Comparison of ENCODE assay signal across 8 cellular contexts in genomic region chr11:8870461-8871282, GRCh38. TPM values are rescaled to one million over a fixed set of nuclear protein-coding genes. Genes with fewer than 3 reads are reported as not detected.
DNase-seq lines count a peak whose midpoint lies in the region; TF ChIP-seq lines count a peak whose summit lies in the region.

No MANE protein-coding gene starts in this region.

- peak overlapping the region; percentile 31 to 95 (median 89) for H3K4me3 ChIP-seq in adrenal gland

- TF ChIP-seq CTCF in adrenal gland (IDR thresholded peaks at IDR 0.05) (no peak), osteocyte (IDR thresholded peaks at IDR 0.05) (no peak)

- H3K36me3 Mint-ChIP-seq in activated naive CD4-positive, alpha-beta T cell treated with anti-CD3 and anti-CD28 coated beads for 36 hours (ENCODE audit: low read depth) = no peaks in the 10 kb centered on the region
- no peaks in the 10 kb centered on the region for H3K36me3 Mint-ChIP-seq in osteocyte (ENCODE audit: unreplicated experiment)

- peaks cover 3 to 9% of the 10 kb centered on the region in 2 donors for H3K4me1 ChIP-seq in adrenal gland (replicated peaks in 1 of 2)

- H3K36me3 ChIP-seq in adrenal gland (replicated peaks in 1 of 2) = no peaks in the 10 kb centered on the region

- intact Hi-C loops in activated naive CD4-positive, alpha-beta T cell treated with anti-CD3 and anti-CD28 coated beads for 36 hours (cut with micrococcal nuclease) = no loop called here
- intact Hi-C loops in adrenal gland (cut with DNase I) (no loop called here), cardiac septum (cut with DNase I) (loop anchor here (2.0 to 5.0 kb wide), 2 partner anchors 33 to 40 kb away; partner anchors contain the start of gene AKIP1)

- peak overlapping the region in 4 of 5 donors; percentile 49 to 89 (median 80) for H3K27ac ChIP-seq in adrenal gland

- DNase-seq in activated naive CD4-positive, alpha-beta T cell treated with anti-CD3 and anti-CD28 coated beads for 36 hours = peak; percentile 41
- DNase-seq in activated naive CD4-positive, alpha-beta T cell treated with Interleukin-2 at 50 U/mL for 16 hours = no peak
- DNase-seq in NCI-H2196 treated with DMSO at 0.1 percent for 48 hours (lab: John Stamatoyannopoulos, UW; ENCODE audit: unreplicated experiment) = peak; percentile 37
- peak; percentile 51 to 67 (median 63) for DNase-seq in adrenal gland
- DNase-seq in cardiac septum (ENCODE audit: low spot score) = peak; percentile 79
- DNase-seq in osteocyte (ENCODE audit: extremely low spot score, unreplicated experiment) = peak; percentile 92
- DNase-seq in NCI-H128 (lab: John Stamatoyannopoulos, UW; ENCODE audit: unreplicated experiment) = no peak
- DNase-seq in cortex of kidney (lab: John Stamatoyannopoulos, UW) = no peak

- TF ChIP-seq POLR2A in adrenal gland (IDR thresholded peaks at IDR 0.05) = peak in 1 of 2 donors; percentile 29

- peak overlapping the region; percentile 69 for H3K4me3 Mint-ChIP-seq in activated naive CD4-positive, alpha-beta T cell treated with anti-CD3 and anti-CD28 coated beads for 36 hours
- H3K4me3 Mint-ChIP-seq in osteocyte (ENCODE audit: unreplicated experiment) = peak overlapping the region; percentile 88

- no peaks in the 10 kb centered on the region for H3K9me3 Mint-ChIP-seq in activated naive CD4-positive, alpha-beta T cell treated with anti-CD3 and anti-CD28 coated beads for 36 hours
- H3K9me3 Mint-ChIP-seq in osteocyte (ENCODE audit: unreplicated experiment) = no peaks in the 10 kb centered on the region

- H3K27me3 ChIP-seq in adrenal gland = no peaks in the 10 kb centered on the region

- peaks cover 10% of the 10 kb centered on the region for H3K4me1 Mint-ChIP-seq in activated naive CD4-positive, alpha-beta T cell treated with anti-CD3 and anti-CD28 coated beads for 36 hours (ENCODE audit: low read depth)
- H3K4me1 Mint-ChIP-seq in osteocyte (ENCODE audit: unreplicated experiment) = peaks cover 61% of the 10 kb centered on the region

- 0 to 1% (median 1%) methylated on average over 30 to 93 of the region's 93 CpGs for WGBS in adrenal gland, 4 donors

- H3K27me3 Mint-ChIP-seq in activated naive CD4-positive, alpha-beta T cell treated with anti-CD3 and anti-CD28 coated beads for 36 hours (ENCODE audit: low read depth) = peaks cover 44% of the 10 kb centered on the region
- no peaks in the 10 kb centered on the region for H3K27me3 Mint-ChIP-seq in osteocyte (ENCODE audit: unreplicated experiment)

- no peaks in the 10 kb centered on the region for H3K9me3 ChIP-seq in adrenal gland (replicated peaks in 1 of 3)

- H3K27ac Mint-ChIP-seq in activated naive CD4-positive, alpha-beta T cell treated with anti-CD3 and anti-CD28 coated beads for 36 hours = no peak overlapping the region
- H3K27ac Mint-ChIP-seq in osteocyte (ENCODE audit: unreplicated experiment) = peak overlapping the region; percentile 94

- CTCF ChIA-PET in activated naive CD4-positive, alpha-beta T cell treated with anti-CD3 and anti-CD28 coated beads for 36 hours (lab: Charles Lee) = no interaction called here

RNA-seq across cellular contexts. Expression of gene AKIP1, which starts 40.3 kb away (rescaled TPM):
- total RNA-seq in activated naive CD4-positive, alpha-beta T cell treated with anti-CD3 and anti-CD28 coated beads for 36 hours = 10 to 100 TPM; 41.5 to 43.9 TPM
- 10 to 100 TPM; 25.1 to 52.9 (median 46.2) TPM for total RNA-seq in adrenal gland
- polyA plus RNA-seq in adrenal gland = 10 to 100 TPM; 18.1 to 33.8 (median 24.9) TPM
- total RNA-seq in cardiac septum = 28.1 TPM
- 28.8 and 32.6 TPM in 2 replicates for total RNA-seq in osteocyte

Comparison
In these comparisons a context has a peak if more than half of its experiments do, and no peak if none do; other contexts are left out.
1. DNase-seq: peak in activated naive CD4-positive, alpha-beta T cell treated with anti-CD3 and anti-CD28 coated beads for 36 hours (single experiment), NCI-H2196 treated with DMSO at 0.1 percent for 48 hours (single experiment), adrenal gland (7 of 7), cardiac septum (single experiment) and osteocyte (single experiment); none in activated naive CD4-positive, alpha-beta T cell treated with Interleukin-2 at 50 U/mL for 16 hours (single experiment), NCI-H128 (single experiment) and cortex of kidney (single experiment).